ENCODE assay signal across 28 cellular contexts in the genomic region with DNA sequence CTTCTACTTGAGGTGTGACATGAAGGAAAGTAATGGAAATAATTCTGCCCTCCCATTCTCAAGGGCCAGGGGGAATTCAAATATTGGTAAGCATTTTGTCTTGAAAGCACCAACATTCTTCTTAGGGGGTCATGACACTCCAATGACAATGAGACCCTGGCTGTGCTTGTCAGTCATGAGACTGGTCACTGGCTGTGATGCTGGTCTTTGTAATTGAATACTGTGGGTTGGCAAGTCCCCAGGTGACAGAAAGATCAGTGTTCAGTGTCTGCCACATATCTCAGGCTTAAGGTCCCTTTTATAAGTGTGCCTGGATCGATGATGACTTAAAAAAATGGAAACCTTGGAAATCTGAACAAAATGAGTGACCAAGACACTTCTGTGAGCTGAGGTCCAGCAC.
"Had no signal": no experiment of that assay in that cellular context is flagged by ENCODE, and none has a peak within 500 bp of the region (broad histone marks: within the 10 kb centered on the region; RNA-seq: fewer than 3 reads in every experiment).

No MANE protein-coding gene starts in this region.

- DNase-seq: head of caudate nucleus; hippocampal formation; kidney; left colon; left lung; mesendoderm; naive thymus-derived CD4-positive, alpha-beta T cell; nucleus accumbens; pancreas; posterior cingulate gyrus; right lobe of liver; stimulated activated CD4-positive, alpha-beta T cell treated with anti-CD3 and anti-CD28 coated beads, Interleukin-12 subunit alpha, Interleukin-12 subunit beta, amount 100 ng/mL, for 4 hours; stimulated activated CD4-positive, alpha-beta T cell treated with anti-CD3 and anti-CD28 coated beads, Interleukin-15, amount 100 ng/mL, for 24 hours; stimulated activated CD4-positive, alpha-beta T cell treated with anti-CD3 and anti-CD28 coated beads, Interleukin-2, amount 100 ng/mL, for 24 hours; stimulated activated CD4-positive, alpha-beta T cell treated with anti-CD3 and anti-CD28 coated beads, Interleukin-4, amount 100 ng/mL, for 1 hour; stimulated activated naive B cell treated with anti-CD40 and anti-IgM and Interleukin-4, amounts not matched to agents 10 μg/mL and 1 μg/mL and 100 μg/mL, for 72 hours; stimulated activated naive CD8-positive, alpha-beta T cell treated with anti-CD3 and anti-CD28 coated beads, Interleukin-15, Interleukin-2, amounts not matched to agents 100 U/mL and 50 U/mL, for 24 hours; stomach; testis; thyroid gland; transverse colon; upper lobe of left lung had no signal

- ATAC-seq: left colon; left lung; naive thymus-derived CD4-positive, alpha-beta T cell; natural killer cell treated with Interleukin-12 subunit alpha and Interleukin-12 subunit beta and Interleukin-15 and Interleukin-18, amount 100 ng/mL, for 72 hours; pancreas; right lobe of liver; stimulated activated naive B cell treated with anti-CD40 and anti-IgM and Interleukin-4, amounts not matched to agents 10 μg/mL and 1 μg/mL and 100 μg/mL, for 72 hours; stimulated activated naive CD8-positive, alpha-beta T cell treated with anti-CD3 and anti-CD28 coated beads, Interleukin-15, Interleukin-2, amounts not matched to agents 100 U/mL and 50 U/mL, for 24 hours had no signal

- FAIRE-seq: islet of Langerhans, kidney, pancreas had no signal

- H3K27ac ChIP-seq: left lung, pancreas, prostate gland, right atrium auricular region, right lobe of liver, skin epidermis, stomach, testis, thyroid gland, transverse colon, upper lobe of left lung had no signal

- H3K9me3 ChIP-seq: pancreas, prostate gland, testis, thyroid gland had no signal

- H3K4me3 ChIP-seq: left lung, lung, pancreas, prostate gland, right atrium auricular region, right lobe of liver, skin epidermis, stomach, testis, thyroid gland, transverse colon, upper lobe of left lung had no signal

- H3K4me1 ChIP-seq: left lung, pancreas, prostate gland, right atrium auricular region, right lobe of liver, stomach, testis, thyroid gland, transverse colon, upper lobe of left lung had no signal

- H3K27me3 ChIP-seq: left lung, pancreas, right atrium auricular region, right lobe of liver, stomach, testis, thyroid gland, transverse colon, upper lobe of left lung had no signal
